1 cellular context compared by ENCODE assay signal in the genomic region with DNA sequence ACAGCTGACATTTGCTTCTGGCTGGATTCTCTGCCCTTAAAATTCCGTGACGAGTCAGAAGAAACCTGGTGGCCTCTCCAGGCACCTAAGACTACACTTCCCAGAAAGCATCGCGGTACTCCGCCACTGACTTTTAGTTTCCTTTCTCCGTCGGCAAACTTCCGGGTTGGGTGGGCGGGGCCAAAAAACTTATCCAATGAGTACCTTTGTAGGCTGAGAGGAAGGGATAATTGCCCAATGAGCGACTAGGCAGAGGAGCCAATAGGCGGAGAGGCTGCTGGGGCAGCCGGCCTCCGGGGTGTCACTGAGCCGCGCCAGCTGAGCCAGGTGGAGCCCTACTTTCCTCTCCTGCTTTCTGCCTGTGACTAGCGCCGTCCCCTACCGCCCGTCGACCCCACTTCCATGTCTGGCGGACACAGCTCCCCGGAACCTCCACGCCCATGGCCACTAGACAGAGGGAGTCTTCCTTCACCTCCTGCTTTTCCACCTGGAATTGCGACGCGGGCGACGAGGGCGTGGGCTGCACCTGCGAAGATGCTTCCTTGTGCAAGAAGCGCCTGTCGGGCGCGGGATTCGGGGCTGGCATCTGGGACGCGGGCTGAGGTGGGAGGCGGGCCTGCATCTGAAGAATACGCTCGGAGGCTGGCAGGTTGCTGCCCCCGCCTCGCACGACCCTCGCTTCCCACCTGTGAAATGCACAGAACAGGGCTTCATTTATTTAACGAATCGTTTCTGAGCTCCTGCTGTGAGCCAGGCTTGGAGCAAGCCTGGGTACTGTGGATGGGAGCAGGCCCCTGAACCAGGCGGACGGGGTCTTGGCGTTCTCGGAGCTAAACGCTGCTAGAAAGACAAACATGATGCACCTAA.
TF ChIP-seq lines count a peak whose summit lies in the region.

No MANE protein-coding gene starts in this region.

TF ChIP-seq in K562, 482 proteins besides CTCF, POLR2A, EP300 and RAD21 (continued from another document and continues in another):
- no peak for TF ChIP-seq TAF15 (IDR thresholded peaks at IDR 0.05; ENCODE audit: low read depth, low read length)
- no peak for TF ChIP-seq ZBTB1 (CRISPR knock-in tag; IDR thresholded peaks at IDR 0.05; ENCODE audit: borderline replicate concordance, low read depth)
- TF ChIP-seq IRF2 (CRISPR knock-in tag; IDR thresholded peaks at IDR 0.05), result no peak
- no peak for TF ChIP-seq PTRF (tag; IDR thresholded peaks at IDR 0.05)
- TF ChIP-seq, protein P1, sequence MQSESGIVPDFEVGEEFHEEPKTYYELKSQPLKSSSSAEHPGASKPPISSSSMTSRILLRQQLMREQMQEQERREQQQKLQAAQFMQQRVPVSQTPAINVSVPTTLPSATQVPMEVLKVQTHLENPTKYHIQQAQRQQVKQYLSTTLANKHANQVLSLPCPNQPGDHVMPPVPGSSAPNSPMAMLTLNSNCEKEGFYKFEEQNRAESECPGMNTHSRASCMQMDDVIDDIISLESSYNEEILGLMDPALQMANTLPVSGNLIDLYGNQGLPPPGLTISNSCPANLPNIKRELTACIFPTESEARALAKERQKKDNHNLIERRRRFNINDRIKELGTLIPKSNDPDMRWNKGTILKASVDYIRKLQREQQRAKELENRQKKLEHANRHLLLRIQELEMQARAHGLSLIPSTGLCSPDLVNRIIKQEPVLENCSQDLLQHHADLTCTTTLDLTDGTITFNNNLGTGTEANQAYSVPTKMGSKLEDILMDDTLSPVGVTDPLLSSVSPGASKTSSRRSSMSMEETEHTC (IDR thresholded peaks at IDR 0.05), result no peak
- TF ChIP-seq, protein P2, sequence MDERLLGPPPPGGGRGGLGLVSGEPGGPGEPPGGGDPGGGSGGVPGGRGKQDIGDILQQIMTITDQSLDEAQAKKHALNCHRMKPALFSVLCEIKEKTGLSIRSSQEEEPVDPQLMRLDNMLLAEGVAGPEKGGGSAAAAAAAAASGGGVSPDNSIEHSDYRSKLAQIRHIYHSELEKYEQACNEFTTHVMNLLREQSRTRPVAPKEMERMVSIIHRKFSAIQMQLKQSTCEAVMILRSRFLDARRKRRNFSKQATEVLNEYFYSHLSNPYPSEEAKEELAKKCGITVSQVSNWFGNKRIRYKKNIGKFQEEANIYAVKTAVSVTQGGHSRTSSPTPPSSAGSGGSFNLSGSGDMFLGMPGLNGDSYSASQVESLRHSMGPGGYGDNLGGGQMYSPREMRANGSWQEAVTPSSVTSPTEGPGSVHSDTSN (CRISPR knock-in tag; IDR thresholded peaks at IDR 0.05; ENCODE audit: low read depth), result no peak
- TF ChIP-seq, protein P2 (tag; conservative IDR thresholded peaks at IDR 0.05; ENCODE audit: low read depth), result 0 out of 2 replicates have a peak, but pooled peaks have one; percentile 5
- TF ChIP-seq, protein P3, sequence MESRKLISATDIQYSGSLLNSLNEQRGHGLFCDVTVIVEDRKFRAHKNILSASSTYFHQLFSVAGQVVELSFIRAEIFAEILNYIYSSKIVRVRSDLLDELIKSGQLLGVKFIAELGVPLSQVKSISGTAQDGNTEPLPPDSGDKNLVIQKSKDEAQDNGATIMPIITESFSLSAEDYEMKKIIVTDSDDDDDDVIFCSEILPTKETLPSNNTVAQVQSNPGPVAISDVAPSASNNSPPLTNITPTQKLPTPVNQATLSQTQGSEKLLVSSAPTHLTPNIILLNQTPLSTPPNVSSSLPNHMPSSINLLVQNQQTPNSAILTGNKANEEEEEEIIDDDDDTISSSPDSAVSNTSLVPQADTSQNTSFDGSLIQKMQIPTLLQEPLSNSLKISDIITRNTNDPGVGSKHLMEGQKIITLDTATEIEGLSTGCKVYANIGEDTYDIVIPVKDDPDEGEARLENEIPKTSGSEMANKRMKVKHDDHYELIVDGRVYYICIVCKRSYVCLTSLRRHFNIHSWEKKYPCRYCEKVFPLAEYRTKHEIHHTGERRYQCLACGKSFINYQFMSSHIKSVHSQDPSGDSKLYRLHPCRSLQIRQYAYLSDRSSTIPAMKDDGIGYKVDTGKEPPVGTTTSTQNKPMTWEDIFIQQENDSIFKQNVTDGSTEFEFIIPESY (CRISPR knock-in tag; IDR thresholded peaks at IDR 0.05), result no peak
- TF ChIP-seq, protein P4, sequence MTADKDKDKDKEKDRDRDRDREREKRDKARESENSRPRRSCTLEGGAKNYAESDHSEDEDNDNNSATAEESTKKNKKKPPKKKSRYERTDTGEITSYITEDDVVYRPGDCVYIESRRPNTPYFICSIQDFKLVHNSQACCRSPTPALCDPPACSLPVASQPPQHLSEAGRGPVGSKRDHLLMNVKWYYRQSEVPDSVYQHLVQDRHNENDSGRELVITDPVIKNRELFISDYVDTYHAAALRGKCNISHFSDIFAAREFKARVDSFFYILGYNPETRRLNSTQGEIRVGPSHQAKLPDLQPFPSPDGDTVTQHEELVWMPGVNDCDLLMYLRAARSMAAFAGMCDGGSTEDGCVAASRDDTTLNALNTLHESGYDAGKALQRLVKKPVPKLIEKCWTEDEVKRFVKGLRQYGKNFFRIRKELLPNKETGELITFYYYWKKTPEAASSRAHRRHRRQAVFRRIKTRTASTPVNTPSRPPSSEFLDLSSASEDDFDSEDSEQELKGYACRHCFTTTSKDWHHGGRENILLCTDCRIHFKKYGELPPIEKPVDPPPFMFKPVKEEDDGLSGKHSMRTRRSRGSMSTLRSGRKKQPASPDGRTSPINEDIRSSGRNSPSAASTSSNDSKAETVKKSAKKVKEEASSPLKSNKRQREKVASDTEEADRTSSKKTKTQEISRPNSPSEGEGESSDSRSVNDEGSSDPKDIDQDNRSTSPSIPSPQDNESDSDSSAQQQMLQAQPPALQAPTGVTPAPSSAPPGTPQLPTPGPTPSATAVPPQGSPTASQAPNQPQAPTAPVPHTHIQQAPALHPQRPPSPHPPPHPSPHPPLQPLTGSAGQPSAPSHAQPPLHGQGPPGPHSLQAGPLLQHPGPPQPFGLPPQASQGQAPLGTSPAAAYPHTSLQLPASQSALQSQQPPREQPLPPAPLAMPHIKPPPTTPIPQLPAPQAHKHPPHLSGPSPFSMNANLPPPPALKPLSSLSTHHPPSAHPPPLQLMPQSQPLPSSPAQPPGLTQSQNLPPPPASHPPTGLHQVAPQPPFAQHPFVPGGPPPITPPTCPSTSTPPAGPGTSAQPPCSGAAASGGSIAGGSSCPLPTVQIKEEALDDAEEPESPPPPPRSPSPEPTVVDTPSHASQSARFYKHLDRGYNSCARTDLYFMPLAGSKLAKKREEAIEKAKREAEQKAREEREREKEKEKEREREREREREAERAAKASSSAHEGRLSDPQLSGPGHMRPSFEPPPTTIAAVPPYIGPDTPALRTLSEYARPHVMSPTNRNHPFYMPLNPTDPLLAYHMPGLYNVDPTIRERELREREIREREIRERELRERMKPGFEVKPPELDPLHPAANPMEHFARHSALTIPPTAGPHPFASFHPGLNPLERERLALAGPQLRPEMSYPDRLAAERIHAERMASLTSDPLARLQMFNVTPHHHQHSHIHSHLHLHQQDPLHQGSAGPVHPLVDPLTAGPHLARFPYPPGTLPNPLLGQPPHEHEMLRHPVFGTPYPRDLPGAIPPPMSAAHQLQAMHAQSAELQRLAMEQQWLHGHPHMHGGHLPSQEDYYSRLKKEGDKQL (CRISPR knock-in tag; IDR thresholded peaks at IDR 0.05; ENCODE audit: borderline replicate concordance), result no peak
- TF ChIP-seq, protein P5, sequence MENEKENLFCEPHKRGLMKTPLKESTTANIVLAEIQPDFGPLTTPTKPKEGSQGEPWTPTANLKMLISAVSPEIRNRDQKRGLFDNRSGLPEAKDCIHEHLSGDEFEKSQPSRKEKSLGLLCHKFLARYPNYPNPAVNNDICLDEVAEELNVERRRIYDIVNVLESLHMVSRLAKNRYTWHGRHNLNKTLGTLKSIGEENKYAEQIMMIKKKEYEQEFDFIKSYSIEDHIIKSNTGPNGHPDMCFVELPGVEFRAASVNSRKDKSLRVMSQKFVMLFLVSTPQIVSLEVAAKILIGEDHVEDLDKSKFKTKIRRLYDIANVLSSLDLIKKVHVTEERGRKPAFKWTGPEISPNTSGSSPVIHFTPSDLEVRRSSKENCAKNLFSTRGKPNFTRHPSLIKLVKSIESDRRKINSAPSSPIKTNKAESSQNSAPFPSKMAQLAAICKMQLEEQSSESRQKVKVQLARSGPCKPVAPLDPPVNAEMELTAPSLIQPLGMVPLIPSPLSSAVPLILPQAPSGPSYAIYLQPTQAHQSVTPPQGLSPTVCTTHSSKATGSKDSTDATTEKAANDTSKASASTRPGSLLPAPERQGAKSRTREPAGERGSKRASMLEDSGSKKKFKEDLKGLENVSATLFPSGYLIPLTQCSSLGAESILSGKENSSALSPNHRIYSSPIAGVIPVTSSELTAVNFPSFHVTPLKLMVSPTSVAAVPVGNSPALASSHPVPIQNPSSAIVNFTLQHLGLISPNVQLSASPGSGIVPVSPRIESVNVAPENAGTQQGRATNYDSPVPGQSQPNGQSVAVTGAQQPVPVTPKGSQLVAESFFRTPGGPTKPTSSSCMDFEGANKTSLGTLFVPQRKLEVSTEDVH (IDR thresholded peaks at IDR 0.05; ENCODE audit: low read depth, partially characterized antibody), result no peak
- TF ChIP-seq, protein P6, sequence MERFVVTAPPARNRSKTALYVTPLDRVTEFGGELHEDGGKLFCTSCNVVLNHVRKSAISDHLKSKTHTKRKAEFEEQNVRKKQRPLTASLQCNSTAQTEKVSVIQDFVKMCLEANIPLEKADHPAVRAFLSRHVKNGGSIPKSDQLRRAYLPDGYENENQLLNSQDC (CRISPR knock-in tag; IDR thresholded peaks at IDR 0.05), result no peak
- TF ChIP-seq ILK (tag; IDR thresholded peaks at IDR 0.05; ENCODE audit: borderline replicate concordance, low read depth), result no peak
- no peak for TF ChIP-seq ZNF347 (CRISPR knock-in tag; IDR thresholded peaks at IDR 0.05; ENCODE audit: low read depth)
- no peak for TF ChIP-seq COPS2 (conservative IDR thresholded peaks at IDR 0.05)
- no peak for TF ChIP-seq DDX20 (tag; IDR thresholded peaks at IDR 0.05; ENCODE audit: low read depth)
- TF ChIP-seq SIN3B (IDR thresholded peaks at IDR 0.05; ENCODE audit: low read depth), result peak; percentile 71; the same call in 1 of the 2 replicates
- TF ChIP-seq SRF (CRISPR knock-in tag; IDR thresholded peaks at IDR 0.05), result no peak
- no peak for TF ChIP-seq ZNF232 (CRISPR knock-in tag; IDR thresholded peaks at IDR 0.05)
- no peak for TF ChIP-seq ZBTB8A (IDR thresholded peaks at IDR 0.05; ENCODE audit: partially characterized antibody)
- TF ChIP-seq, protein P7, sequence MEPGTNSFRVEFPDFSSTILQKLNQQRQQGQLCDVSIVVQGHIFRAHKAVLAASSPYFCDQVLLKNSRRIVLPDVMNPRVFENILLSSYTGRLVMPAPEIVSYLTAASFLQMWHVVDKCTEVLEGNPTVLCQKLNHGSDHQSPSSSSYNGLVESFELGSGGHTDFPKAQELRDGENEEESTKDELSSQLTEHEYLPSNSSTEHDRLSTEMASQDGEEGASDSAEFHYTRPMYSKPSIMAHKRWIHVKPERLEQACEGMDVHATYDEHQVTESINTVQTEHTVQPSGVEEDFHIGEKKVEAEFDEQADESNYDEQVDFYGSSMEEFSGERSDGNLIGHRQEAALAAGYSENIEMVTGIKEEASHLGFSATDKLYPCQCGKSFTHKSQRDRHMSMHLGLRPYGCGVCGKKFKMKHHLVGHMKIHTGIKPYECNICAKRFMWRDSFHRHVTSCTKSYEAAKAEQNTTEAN (CRISPR knock-in tag; IDR thresholded peaks at IDR 0.05), result no peak
- no peak for TF ChIP-seq ZNF445 (CRISPR knock-in tag; IDR thresholded peaks at IDR 0.05; ENCODE audit: low read depth)
- no peak for TF ChIP-seq MEIS2 (IDR thresholded peaks at IDR 0.05; ENCODE audit: partially characterized antibody)
- TF ChIP-seq ZNF589 (CRISPR knock-in tag; IDR thresholded peaks at IDR 0.05; ENCODE audit: low read depth), result no peak
- TF ChIP-seq ZNF3 (CRISPR knock-in tag; IDR thresholded peaks at IDR 0.05), result no peak
- TF ChIP-seq RBM15 (IDR thresholded peaks at IDR 0.05; ENCODE audit: insufficient read depth, low read length), result no peak
- TF ChIP-seq RBBP5 (IDR thresholded peaks at IDR 0.05; ENCODE audit: borderline replicate concordance, insufficient read depth, low read length, poor library complexity, severe bottlenecking), result peak; percentile 68
- TF ChIP-seq SREBF1 (IDR thresholded peaks at IDR 0.05; ENCODE audit: borderline replicate concordance, low read depth, low read length), result no peak
- no peak for TF ChIP-seq GTF2F1 (IDR thresholded peaks at IDR 0.05; ENCODE audit: low read depth, low read length)
- TF ChIP-seq POLR2B (IDR thresholded peaks at IDR 0.05; ENCODE audit: low read depth, partially characterized antibody), result peak; percentile 57
- TF ChIP-seq TOE1 (IDR thresholded peaks at IDR 0.05; ENCODE audit: borderline replicate concordance), result no peak
- TF ChIP-seq TOE1 (CRISPR knock-in tag; IDR thresholded peaks at IDR 0.05; ENCODE audit: borderline replicate concordance, low read depth), result no peak
- TF ChIP-seq NONO (IDR thresholded peaks at IDR 0.05; ENCODE audit: low read depth in 2 of 2, low read length in 1 of 2), result no peak
- no peak for TF ChIP-seq HEY1 (CRISPR knock-in tag; IDR thresholded peaks at IDR 0.05; ENCODE audit: borderline replicate concordance)
- TF ChIP-seq, protein P8, sequence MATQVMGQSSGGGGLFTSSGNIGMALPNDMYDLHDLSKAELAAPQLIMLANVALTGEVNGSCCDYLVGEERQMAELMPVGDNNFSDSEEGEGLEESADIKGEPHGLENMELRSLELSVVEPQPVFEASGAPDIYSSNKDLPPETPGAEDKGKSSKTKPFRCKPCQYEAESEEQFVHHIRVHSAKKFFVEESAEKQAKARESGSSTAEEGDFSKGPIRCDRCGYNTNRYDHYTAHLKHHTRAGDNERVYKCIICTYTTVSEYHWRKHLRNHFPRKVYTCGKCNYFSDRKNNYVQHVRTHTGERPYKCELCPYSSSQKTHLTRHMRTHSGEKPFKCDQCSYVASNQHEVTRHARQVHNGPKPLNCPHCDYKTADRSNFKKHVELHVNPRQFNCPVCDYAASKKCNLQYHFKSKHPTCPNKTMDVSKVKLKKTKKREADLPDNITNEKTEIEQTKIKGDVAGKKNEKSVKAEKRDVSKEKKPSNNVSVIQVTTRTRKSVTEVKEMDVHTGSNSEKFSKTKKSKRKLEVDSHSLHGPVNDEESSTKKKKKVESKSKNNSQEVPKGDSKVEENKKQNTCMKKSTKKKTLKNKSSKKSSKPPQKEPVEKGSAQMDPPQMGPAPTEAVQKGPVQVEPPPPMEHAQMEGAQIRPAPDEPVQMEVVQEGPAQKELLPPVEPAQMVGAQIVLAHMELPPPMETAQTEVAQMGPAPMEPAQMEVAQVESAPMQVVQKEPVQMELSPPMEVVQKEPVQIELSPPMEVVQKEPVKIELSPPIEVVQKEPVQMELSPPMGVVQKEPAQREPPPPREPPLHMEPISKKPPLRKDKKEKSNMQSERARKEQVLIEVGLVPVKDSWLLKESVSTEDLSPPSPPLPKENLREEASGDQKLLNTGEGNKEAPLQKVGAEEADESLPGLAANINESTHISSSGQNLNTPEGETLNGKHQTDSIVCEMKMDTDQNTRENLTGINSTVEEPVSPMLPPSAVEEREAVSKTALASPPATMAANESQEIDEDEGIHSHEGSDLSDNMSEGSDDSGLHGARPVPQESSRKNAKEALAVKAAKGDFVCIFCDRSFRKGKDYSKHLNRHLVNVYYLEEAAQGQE (CRISPR knock-in tag; IDR thresholded peaks at IDR 0.05; ENCODE audit: low read depth), result no peak
- no peak for TF ChIP-seq NR2F6 (CRISPR knock-in tag; IDR thresholded peaks at IDR 0.05)
- TF ChIP-seq SAP30 (IDR thresholded peaks at IDR 0.05; ENCODE audit: borderline replicate concordance, insufficient read depth, low read depth, low read length, poor library complexity, severe bottlenecking), result peak; percentile 77
- TF ChIP-seq FUS (optimal IDR thresholded peaks at IDR 0.05; ENCODE audit: low read depth, low read length), result no peak
